ENCODE assay signal across 10 cellular contexts in genomic region chr1:156508955-156509234, GRCh38. TPM values are rescaled to one million over a fixed set of nuclear protein-coding genes. Genes with fewer than 3 reads are reported as not detected.
A peak's percentile ranks its signal among the peaks of the same experiment; 100 is the strongest.
DNase-seq lines count a peak whose midpoint lies in the region; ATAC-seq lines count a peak whose summit lies in the region.
"Had no signal": no experiment of that assay in that cellular context is flagged by ENCODE, and none has a peak within 500 bp of the region (broad histone marks: within the 10 kb centered on the region; RNA-seq: fewer than 3 reads in every experiment).

No MANE protein-coding gene starts in this region.

- H3K36me3 Mint-ChIP-seq in CD4-positive, alpha-beta memory T cell, result peaks cover 0 to 8% of the 10 kb centered on the region in 2 donors
- H3K36me3 Mint-ChIP-seq in activated T-helper 1 cell treated with anti-CD3 and anti-CD28 coated beads, Interleukin-12 subunit alpha, Interleukin-12 subunit beta, Interleukin-2, Interleukin-4 antibody, amounts not matched to agents 30 ng/mL and 10 ng/mL and 1 ng/mL, durations not matched to agents 14 hours and 24 hours and 36 hours (ENCODE audit: low read depth), result peaks cover 4% of the 10 kb centered on the region

- H3K4me3 Mint-ChIP-seq in CD4-positive, alpha-beta memory T cell, result no peak overlapping the region
- H3K4me3 Mint-ChIP-seq in activated T-helper 1 cell treated with anti-CD3 and anti-CD28 coated beads, Interleukin-12 subunit alpha, Interleukin-12 subunit beta, Interleukin-2, Interleukin-4 antibody, amounts not matched to agents 30 ng/mL and 10 ng/mL and 1 ng/mL, durations not matched to agents 14 hours and 24 hours and 36 hours, result no peak overlapping the region

- H3K27ac ChIP-seq in CD4-positive, alpha-beta memory T cell (ENCODE audit: low read depth, low read length), result no peak overlapping the region
- H3K27ac ChIP-seq in right cardiac atrium (ENCODE audit: low read length) (peak overlapping the region; percentile 97), skeletal muscle tissue (ENCODE audit: low read depth, low read length) (peak overlapping the region; percentile 100)
- H3K27ac ChIP-seq: KMS-11 had no signal

- no peak overlapping the region for H3K4me3 ChIP-seq in CD4-positive, alpha-beta memory T cell (ENCODE audit: low read length in 2 of 2)
- H3K4me3 ChIP-seq in right cardiac atrium (ENCODE audit: low read length) (no peak overlapping the region), skeletal muscle tissue (ENCODE audit: low read length in 3 of 3) (peak overlapping the region; percentile 71 to 85 (median 75))

- H3K27me3 Mint-ChIP-seq in CD4-positive, alpha-beta memory T cell, result peaks cover 1 to 2% of the 10 kb centered on the region in 2 donors
- no peaks in the 10 kb centered on the region for H3K27me3 Mint-ChIP-seq in activated T-helper 1 cell treated with anti-CD3 and anti-CD28 coated beads, Interleukin-12 subunit alpha, Interleukin-12 subunit beta, Interleukin-2, Interleukin-4 antibody, amounts not matched to agents 30 ng/mL and 10 ng/mL and 1 ng/mL, durations not matched to agents 14 hours and 24 hours and 36 hours (ENCODE audit: insufficient read depth)

- DNase-seq in CD4-positive, alpha-beta memory T cell, result no peak
- no peak for DNase-seq in activated T-helper 1 cell treated with anti-CD3 and anti-CD28 coated beads, Interleukin-12 subunit alpha, Interleukin-12 subunit beta, Interleukin-2, Interleukin-4 antibody, amounts not matched to agents 30 ng/mL and 10 ng/mL and 1 ng/mL, durations not matched to agents 14 hours and 24 hours and 36 hours (ENCODE audit: low spot score)
- no peak for DNase-seq in right cardiac atrium
- no peak for DNase-seq in NCI-H774 (lab: John Stamatoyannopoulos, UW)
- no peak for DNase-seq in NCI-H446 treated with DMSO at 0.1 percent for 48 hours (lab: John Stamatoyannopoulos, UW)
- DNase-seq: NCI-H510A had no signal

- peak overlapping the region in 6 of 7 donors; percentile 2 to 87 (median 76) for H3K27ac Mint-ChIP-seq in CD4-positive, alpha-beta memory T cell
- H3K27ac Mint-ChIP-seq in activated T-helper 1 cell treated with anti-CD3 and anti-CD28 coated beads, Interleukin-12 subunit alpha, Interleukin-12 subunit beta, Interleukin-2, Interleukin-4 antibody, amounts not matched to agents 30 ng/mL and 10 ng/mL and 1 ng/mL, durations not matched to agents 14 hours and 24 hours and 36 hours, result peak overlapping the region; percentile 48

- peaks cover 20 to 48% (median 25%) of the 10 kb centered on the region in 4 donors for H3K4me1 Mint-ChIP-seq in CD4-positive, alpha-beta memory T cell
- peaks cover 51% of the 10 kb centered on the region for H3K4me1 Mint-ChIP-seq in activated T-helper 1 cell treated with anti-CD3 and anti-CD28 coated beads, Interleukin-12 subunit alpha, Interleukin-12 subunit beta, Interleukin-2, Interleukin-4 antibody, amounts not matched to agents 30 ng/mL and 10 ng/mL and 1 ng/mL, durations not matched to agents 14 hours and 24 hours and 36 hours (ENCODE audit: low read depth)

- H3K36me3 ChIP-seq in CD4-positive, alpha-beta memory T cell (ENCODE audit: insufficient read depth, low read length), result no peaks in the 10 kb centered on the region
- H3K36me3 ChIP-seq in skeletal muscle tissue (ENCODE audit: control insufficient read depth in 3 of 3, insufficient read depth in 3 of 3, low read length in 3 of 3), result no peaks in the 10 kb centered on the region

- POLR2A ChIA-PET in CD4-positive, alpha-beta memory T cell (lab: Charles Lee; ENCODE audit: partially characterized antibody), result interaction anchor here (1.1 to 14.1 kb wide), 4 partner anchors 8 to 52 kb away, joined by 3 to 376 read pairs (median 6); partner anchors contain the start of gene MEF2D

- no peaks in the 10 kb centered on the region for H3K27me3 ChIP-seq in CD4-positive, alpha-beta memory T cell (ENCODE audit: insufficient read depth, low read length)
- H3K27me3 ChIP-seq in right cardiac atrium (ENCODE audit: control insufficient read depth, insufficient read depth) (no peaks in the 10 kb centered on the region), skeletal muscle tissue (ENCODE audit: control insufficient read depth in 3 of 3, insufficient read depth in 3 of 3, low read length in 3 of 3) (no peaks in the 10 kb centered on the region)

- no peaks in the 10 kb centered on the region for H3K9me3 ChIP-seq in CD4-positive, alpha-beta memory T cell (ENCODE audit: control insufficient read depth in 1 of 2, low read length in 2 of 2)
- H3K9me3 ChIP-seq in right cardiac atrium (ENCODE audit: control insufficient read depth, low read length), result no peaks in the 10 kb centered on the region
- no peaks in the 10 kb centered on the region for H3K9me3 ChIP-seq in skeletal muscle tissue (ENCODE audit: control insufficient read depth in 3 of 3, low read length in 3 of 3)

- 62% methylated on average over 2 of the region's 2 CpGs for WGBS in right cardiac atrium

- peaks cover 0 to 3% (median 0%) of the 10 kb centered on the region in 8 donors for H3K9me3 Mint-ChIP-seq in CD4-positive, alpha-beta memory T cell
- no peaks in the 10 kb centered on the region for H3K9me3 Mint-ChIP-seq in activated T-helper 1 cell treated with anti-CD3 and anti-CD28 coated beads, Interleukin-12 subunit alpha, Interleukin-12 subunit beta, Interleukin-2, Interleukin-4 antibody, amounts not matched to agents 30 ng/mL and 10 ng/mL and 1 ng/mL, durations not matched to agents 14 hours and 24 hours and 36 hours

- CTCF ChIA-PET in CD4-positive, alpha-beta memory T cell (lab: Charles Lee; ENCODE audit: partially characterized antibody), result interaction anchor here (1.3 to 1.7 kb wide), 2 partner anchors 17 to 20 kb away, joined by 3 read pairs; no protein-coding TSS in a partner anchor

- H3K4me1 ChIP-seq in CD4-positive, alpha-beta memory T cell (ENCODE audit: insufficient read depth, low read length), result peaks cover 36% of the 10 kb centered on the region
- H3K4me1 ChIP-seq in right cardiac atrium (ENCODE audit: control insufficient read depth, insufficient read depth, low read length) (peaks cover 10% of the 10 kb centered on the region), skeletal muscle tissue (ENCODE audit: control insufficient read depth in 3 of 3, insufficient read depth in 3 of 3, low read length in 3 of 3) (peaks cover 44 to 67% (median 49%) of the 10 kb centered on the region in 3 donors)

- no peak for ATAC-seq in right cardiac atrium
- no peak for ATAC-seq in HG02623 (IDR thresholded peaks at IDR 0.05; ENCODE audit: unreplicated experiment)
- ATAC-seq in GM21526 (IDR thresholded peaks at IDR 0.05; ENCODE audit: low FRiP score, unreplicated experiment), result no peak

- peak overlapping the region; percentile 84 to 91 (median 89) for H3K9ac ChIP-seq in skeletal muscle tissue (ENCODE audit: low read depth in 1 of 3, low read length in 3 of 3)
- H3K9ac ChIP-seq: KMS-11 had no signal

- intact Hi-C loops in CD4-positive, alpha-beta memory T cell (cut with micrococcal nuclease), result loop anchor here (10.0 kb wide), 1 partner anchor 414 kb away; no protein-coding TSS in a partner anchor
- intact Hi-C loops in activated T-helper 1 cell treated with anti-CD3 and anti-CD28 coated beads, Interleukin-12 subunit alpha, Interleukin-12 subunit beta, Interleukin-2, Interleukin-4 antibody, amounts not matched to agents 30 ng/mL and 10 ng/mL and 1 ng/mL, durations not matched to agents 14 hours and 24 hours and 36 hours (cut with micrococcal nuclease), result loop anchor here (5.0 to 10.0 kb wide), 3 partner anchors 63 to 654 kb away; partner anchors contain the start of genes GON4L, IQGAP3, LAMTOR2 and SYT11
- intact Hi-C loops in right cardiac atrium (cut with DNase I), result no loop called here

RNA-seq across cellular contexts. Expression of gene MEF2D, which starts 8.3 kb away (rescaled TPM):
- 10 to 100 TPM; 65.0 to 69.6 TPM for total RNA-seq in CD4-positive, alpha-beta memory T cell
- polyA plus RNA-seq in CD4-positive, alpha-beta memory T cell, result 10 to 100 TPM in 1 of 2 donors, 1 to 10 TPM in 1; 4.2 to 13.8 TPM
- 36.3 and 37.0 TPM in 2 replicates for total RNA-seq in activated T-helper 1 cell treated with anti-CD3 and anti-CD28 coated beads, Interleukin-12 subunit alpha, Interleukin-12 subunit beta, Interleukin-2, Interleukin-4 antibody, amounts not matched to agents 30 ng/mL and 10 ng/mL and 1 ng/mL, durations not matched to agents 14 hours and 24 hours and 36 hours
- 10 to 100 TPM; 81.5 to 99.2 (median 89.6) TPM for total RNA-seq in right cardiac atrium
- 53.0 TPM for polyA plus RNA-seq in right cardiac atrium
- 7.8 TPM for total RNA-seq in skeletal muscle tissue

Comparison
In these comparisons a context has a peak if more than half of its experiments do, and no peak if none do; other contexts are left out.
1. H3K4me3 ChIP-seq: peak in skeletal muscle tissue (3 of 3); none in CD4-positive, alpha-beta memory T cell (0 of 2) and right cardiac atrium (single experiment).
2. intact Hi-C loops: an anchor here in CD4-positive, alpha-beta memory T cell (10.0 kb wide) and activated T-helper 1 cell treated with anti-CD3 and anti-CD28 coated beads, Interleukin-12 subunit alpha, Interleukin-12 subunit beta, Interleukin-2, Interleukin-4 antibody, amounts not matched to agents 30 ng/mL and 10 ng/mL and 1 ng/mL, durations not matched to agents 14 hours and 24 hours and 36 hours (5.0 to 10.0 kb wide); none called in right cardiac atrium.